In the genomic region with DNA sequence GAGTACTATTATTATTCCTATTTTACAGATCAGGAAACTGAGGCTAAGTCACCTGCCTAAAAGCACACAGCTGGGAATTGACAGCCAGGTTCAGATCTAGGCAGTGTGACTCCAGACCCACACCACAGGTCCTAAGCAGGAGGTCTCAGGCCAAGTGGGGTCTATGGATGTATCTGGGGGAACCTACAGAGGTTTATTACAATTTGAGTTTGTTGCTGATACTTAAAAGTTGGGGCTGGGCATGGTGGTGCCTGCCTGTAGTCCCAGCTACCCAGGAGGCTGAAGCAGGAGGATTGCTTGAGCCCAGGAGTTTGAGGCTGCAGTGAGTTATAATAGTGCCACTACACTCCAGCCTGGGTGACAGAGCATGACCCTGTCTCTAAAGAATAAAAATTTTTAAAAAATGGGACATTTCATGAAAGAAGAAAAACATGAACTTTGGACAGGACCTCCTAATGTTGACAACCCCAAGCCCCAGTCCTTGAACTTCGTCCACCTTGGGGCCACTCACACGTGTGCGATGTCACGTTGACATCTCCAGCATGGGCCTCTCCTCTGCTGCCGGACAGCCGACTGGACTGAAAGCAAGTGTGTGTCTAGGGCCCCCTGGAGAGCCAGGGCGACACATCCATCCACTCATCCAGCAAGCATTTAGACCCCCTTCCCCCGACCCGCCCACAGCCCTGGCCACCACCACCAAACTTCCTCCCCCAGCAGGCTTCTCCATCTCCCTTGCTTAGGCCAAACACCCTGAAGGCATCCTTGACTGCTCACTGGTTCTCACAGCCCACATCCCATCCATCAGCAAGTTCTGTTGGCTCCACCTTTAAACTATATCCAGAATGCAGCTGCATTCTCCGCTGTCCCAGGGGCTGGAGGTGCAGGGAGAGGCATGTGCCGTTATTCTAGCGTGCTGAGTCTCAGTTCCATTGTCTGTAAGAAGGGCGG, we compare ENCODE assay signal across 1 cellular context.
TF ChIP-seq lines count a peak whose summit lies in the region.

No MANE protein-coding gene starts in this region.

TF ChIP-seq in HepG2, 621 proteins besides CTCF, POLR2A, EP300 and RAD21 (continued from another document and continues in another):
- TF ChIP-seq, protein P1, sequence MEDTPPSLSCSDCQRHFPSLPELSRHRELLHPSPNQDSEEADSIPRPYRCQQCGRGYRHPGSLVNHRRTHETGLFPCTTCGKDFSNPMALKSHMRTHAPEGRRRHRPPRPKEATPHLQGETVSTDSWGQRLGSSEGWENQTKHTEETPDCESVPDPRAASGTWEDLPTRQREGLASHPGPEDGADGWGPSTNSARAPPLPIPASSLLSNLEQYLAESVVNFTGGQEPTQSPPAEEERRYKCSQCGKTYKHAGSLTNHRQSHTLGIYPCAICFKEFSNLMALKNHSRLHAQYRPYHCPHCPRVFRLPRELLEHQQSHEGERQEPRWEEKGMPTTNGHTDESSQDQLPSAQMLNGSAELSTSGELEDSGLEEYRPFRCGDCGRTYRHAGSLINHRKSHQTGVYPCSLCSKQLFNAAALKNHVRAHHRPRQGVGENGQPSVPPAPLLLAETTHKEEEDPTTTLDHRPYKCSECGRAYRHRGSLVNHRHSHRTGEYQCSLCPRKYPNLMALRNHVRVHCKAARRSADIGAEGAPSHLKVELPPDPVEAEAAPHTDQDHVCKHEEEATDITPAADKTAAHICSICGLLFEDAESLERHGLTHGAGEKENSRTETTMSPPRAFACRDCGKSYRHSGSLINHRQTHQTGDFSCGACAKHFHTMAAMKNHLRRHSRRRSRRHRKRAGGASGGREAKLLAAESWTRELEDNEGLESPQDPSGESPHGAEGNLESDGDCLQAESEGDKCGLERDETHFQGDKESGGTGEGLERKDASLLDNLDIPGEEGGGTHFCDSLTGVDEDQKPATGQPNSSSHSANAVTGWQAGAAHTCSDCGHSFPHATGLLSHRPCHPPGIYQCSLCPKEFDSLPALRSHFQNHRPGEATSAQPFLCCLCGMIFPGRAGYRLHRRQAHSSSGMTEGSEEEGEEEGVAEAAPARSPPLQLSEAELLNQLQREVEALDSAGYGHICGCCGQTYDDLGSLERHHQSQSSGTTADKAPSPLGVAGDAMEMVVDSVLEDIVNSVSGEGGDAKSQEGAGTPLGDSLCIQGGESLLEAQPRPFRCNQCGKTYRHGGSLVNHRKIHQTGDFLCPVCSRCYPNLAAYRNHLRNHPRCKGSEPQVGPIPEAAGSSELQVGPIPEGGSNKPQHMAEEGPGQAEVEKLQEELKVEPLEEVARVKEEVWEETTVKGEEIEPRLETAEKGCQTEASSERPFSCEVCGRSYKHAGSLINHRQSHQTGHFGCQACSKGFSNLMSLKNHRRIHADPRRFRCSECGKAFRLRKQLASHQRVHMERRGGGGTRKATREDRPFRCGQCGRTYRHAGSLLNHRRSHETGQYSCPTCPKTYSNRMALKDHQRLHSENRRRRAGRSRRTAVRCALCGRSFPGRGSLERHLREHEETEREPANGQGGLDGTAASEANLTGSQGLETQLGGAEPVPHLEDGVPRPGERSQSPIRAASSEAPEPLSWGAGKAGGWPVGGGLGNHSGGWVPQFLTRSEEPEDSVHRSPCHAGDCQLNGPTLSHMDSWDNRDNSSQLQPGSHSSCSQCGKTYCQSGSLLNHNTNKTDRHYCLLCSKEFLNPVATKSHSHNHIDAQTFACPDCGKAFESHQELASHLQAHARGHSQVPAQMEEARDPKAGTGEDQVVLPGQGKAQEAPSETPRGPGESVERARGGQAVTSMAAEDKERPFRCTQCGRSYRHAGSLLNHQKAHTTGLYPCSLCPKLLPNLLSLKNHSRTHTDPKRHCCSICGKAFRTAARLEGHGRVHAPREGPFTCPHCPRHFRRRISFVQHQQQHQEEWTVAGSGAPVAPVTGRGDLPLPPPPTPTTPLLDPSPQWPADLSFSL (CRISPR knock-in tag; IDR thresholded peaks at IDR 0.05): peak; percentile 69; the same call in 1 of the 2 replicates
- TF ChIP-seq, protein P2, sequence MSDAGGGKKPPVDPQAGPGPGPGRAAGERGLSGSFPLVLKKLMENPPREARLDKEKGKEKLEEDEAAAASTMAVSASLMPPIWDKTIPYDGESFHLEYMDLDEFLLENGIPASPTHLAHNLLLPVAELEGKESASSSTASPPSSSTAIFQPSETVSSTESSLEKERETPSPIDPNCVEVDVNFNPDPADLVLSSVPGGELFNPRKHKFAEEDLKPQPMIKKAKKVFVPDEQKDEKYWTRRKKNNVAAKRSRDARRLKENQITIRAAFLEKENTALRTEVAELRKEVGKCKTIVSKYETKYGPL (CRISPR knock-in tag; IDR thresholded peaks at IDR 0.05): no peak
- TF ChIP-seq ZFP36L2 (CRISPR knock-in tag; IDR thresholded peaks at IDR 0.05): no peak
- no peak; the same call in 1 of the 2 replicates for TF ChIP-seq KDM5A (IDR thresholded peaks at IDR 0.05; ENCODE audit: borderline replicate concordance, low read length)
- TF ChIP-seq, protein P3, sequence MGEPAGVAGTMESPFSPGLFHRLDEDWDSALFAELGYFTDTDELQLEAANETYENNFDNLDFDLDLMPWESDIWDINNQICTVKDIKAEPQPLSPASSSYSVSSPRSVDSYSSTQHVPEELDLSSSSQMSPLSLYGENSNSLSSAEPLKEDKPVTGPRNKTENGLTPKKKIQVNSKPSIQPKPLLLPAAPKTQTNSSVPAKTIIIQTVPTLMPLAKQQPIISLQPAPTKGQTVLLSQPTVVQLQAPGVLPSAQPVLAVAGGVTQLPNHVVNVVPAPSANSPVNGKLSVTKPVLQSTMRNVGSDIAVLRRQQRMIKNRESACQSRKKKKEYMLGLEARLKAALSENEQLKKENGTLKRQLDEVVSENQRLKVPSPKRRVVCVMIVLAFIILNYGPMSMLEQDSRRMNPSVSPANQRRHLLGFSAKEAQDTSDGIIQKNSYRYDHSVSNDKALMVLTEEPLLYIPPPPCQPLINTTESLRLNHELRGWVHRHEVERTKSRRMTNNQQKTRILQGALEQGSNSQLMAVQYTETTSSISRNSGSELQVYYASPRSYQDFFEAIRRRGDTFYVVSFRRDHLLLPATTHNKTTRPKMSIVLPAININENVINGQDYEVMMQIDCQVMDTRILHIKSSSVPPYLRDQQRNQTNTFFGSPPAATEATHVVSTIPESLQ (CRISPR knock-in tag; conservative IDR thresholded peaks at IDR 0.05): no peak
- TF ChIP-seq NBN (conservative IDR thresholded peaks at IDR 0.05): no peak
- peak; percentile 82 for TF ChIP-seq ZNF225 (CRISPR knock-in tag; IDR thresholded peaks at IDR 0.05)
- no peak for TF ChIP-seq ZNF234 (CRISPR knock-in tag; conservative IDR thresholded peaks at IDR 0.05)
- TF ChIP-seq KAT2B (IDR thresholded peaks at IDR 0.05; ENCODE audit: borderline replicate concordance, low read depth, low read length): no peak
- TF ChIP-seq MED8 (CRISPR knock-in tag; IDR thresholded peaks at IDR 0.05; ENCODE audit: insufficient replicate concordance): peak; percentile 93
- peak; percentile 75; the same call in 1 of the 2 replicates for TF ChIP-seq ZNF615 (CRISPR knock-in tag; IDR thresholded peaks at IDR 0.05; ENCODE audit: borderline replicate concordance)
- TF ChIP-seq ARNT2 (CRISPR knock-in tag; IDR thresholded peaks at IDR 0.05; ENCODE audit: low read depth): peak; percentile 98; the same call in 1 of the 2 replicates
- TF ChIP-seq, protein P4, sequence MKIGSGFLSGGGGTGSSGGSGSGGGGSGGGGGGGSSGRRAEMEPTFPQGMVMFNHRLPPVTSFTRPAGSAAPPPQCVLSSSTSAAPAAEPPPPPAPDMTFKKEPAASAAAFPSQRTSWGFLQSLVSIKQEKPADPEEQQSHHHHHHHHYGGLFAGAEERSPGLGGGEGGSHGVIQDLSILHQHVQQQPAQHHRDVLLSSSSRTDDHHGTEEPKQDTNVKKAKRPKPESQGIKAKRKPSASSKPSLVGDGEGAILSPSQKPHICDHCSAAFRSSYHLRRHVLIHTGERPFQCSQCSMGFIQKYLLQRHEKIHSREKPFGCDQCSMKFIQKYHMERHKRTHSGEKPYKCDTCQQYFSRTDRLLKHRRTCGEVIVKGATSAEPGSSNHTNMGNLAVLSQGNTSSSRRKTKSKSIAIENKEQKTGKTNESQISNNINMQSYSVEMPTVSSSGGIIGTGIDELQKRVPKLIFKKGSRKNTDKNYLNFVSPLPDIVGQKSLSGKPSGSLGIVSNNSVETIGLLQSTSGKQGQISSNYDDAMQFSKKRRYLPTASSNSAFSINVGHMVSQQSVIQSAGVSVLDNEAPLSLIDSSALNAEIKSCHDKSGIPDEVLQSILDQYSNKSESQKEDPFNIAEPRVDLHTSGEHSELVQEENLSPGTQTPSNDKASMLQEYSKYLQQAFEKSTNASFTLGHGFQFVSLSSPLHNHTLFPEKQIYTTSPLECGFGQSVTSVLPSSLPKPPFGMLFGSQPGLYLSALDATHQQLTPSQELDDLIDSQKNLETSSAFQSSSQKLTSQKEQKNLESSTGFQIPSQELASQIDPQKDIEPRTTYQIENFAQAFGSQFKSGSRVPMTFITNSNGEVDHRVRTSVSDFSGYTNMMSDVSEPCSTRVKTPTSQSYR (CRISPR knock-in tag; IDR thresholded peaks at IDR 0.05; ENCODE audit: borderline replicate concordance): peak; percentile 93; the same call in 1 of the 2 replicates
- TF ChIP-seq EED (CRISPR knock-in tag; IDR thresholded peaks at IDR 0.05): peak; percentile 72; the same call in 1 of the 2 replicates
- TF ChIP-seq, protein P5, sequence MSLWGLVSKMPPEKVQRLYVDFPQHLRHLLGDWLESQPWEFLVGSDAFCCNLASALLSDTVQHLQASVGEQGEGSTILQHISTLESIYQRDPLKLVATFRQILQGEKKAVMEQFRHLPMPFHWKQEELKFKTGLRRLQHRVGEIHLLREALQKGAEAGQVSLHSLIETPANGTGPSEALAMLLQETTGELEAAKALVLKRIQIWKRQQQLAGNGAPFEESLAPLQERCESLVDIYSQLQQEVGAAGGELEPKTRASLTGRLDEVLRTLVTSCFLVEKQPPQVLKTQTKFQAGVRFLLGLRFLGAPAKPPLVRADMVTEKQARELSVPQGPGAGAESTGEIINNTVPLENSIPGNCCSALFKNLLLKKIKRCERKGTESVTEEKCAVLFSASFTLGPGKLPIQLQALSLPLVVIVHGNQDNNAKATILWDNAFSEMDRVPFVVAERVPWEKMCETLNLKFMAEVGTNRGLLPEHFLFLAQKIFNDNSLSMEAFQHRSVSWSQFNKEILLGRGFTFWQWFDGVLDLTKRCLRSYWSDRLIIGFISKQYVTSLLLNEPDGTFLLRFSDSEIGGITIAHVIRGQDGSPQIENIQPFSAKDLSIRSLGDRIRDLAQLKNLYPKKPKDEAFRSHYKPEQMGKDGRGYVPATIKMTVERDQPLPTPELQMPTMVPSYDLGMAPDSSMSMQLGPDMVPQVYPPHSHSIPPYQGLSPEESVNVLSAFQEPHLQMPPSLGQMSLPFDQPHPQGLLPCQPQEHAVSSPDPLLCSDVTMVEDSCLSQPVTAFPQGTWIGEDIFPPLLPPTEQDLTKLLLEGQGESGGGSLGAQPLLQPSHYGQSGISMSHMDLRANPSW (CRISPR knock-in tag; IDR thresholded peaks at IDR 0.05; ENCODE audit: borderline replicate concordance): peak; percentile 99
- peak; percentile 84 for TF ChIP-seq ZBTB21 (CRISPR knock-in tag; IDR thresholded peaks at IDR 0.05)
- TF ChIP-seq ZSCAN31 (CRISPR knock-in tag; IDR thresholded peaks at IDR 0.05; ENCODE audit: low read depth): peak; percentile 94
- peak; percentile 59; the same call in 1 of the 2 replicates for TF ChIP-seq ZNF460 (CRISPR knock-in tag; IDR thresholded peaks at IDR 0.05; ENCODE audit: borderline replicate concordance)
- TF ChIP-seq ZNF549 (CRISPR knock-in tag; IDR thresholded peaks at IDR 0.05): no peak
- peak; percentile 92 for TF ChIP-seq TBL1XR1 (IDR thresholded peaks at IDR 0.05; ENCODE audit: borderline replicate concordance, low read length, partially characterized antibody)
- peak; percentile 61; the same call in 1 of the 2 replicates for TF ChIP-seq KLF13 (CRISPR knock-in tag; IDR thresholded peaks at IDR 0.05)
- peak; percentile 96 for TF ChIP-seq ZBTB38 (CRISPR knock-in tag; IDR thresholded peaks at IDR 0.05)
- TF ChIP-seq, protein P6, sequence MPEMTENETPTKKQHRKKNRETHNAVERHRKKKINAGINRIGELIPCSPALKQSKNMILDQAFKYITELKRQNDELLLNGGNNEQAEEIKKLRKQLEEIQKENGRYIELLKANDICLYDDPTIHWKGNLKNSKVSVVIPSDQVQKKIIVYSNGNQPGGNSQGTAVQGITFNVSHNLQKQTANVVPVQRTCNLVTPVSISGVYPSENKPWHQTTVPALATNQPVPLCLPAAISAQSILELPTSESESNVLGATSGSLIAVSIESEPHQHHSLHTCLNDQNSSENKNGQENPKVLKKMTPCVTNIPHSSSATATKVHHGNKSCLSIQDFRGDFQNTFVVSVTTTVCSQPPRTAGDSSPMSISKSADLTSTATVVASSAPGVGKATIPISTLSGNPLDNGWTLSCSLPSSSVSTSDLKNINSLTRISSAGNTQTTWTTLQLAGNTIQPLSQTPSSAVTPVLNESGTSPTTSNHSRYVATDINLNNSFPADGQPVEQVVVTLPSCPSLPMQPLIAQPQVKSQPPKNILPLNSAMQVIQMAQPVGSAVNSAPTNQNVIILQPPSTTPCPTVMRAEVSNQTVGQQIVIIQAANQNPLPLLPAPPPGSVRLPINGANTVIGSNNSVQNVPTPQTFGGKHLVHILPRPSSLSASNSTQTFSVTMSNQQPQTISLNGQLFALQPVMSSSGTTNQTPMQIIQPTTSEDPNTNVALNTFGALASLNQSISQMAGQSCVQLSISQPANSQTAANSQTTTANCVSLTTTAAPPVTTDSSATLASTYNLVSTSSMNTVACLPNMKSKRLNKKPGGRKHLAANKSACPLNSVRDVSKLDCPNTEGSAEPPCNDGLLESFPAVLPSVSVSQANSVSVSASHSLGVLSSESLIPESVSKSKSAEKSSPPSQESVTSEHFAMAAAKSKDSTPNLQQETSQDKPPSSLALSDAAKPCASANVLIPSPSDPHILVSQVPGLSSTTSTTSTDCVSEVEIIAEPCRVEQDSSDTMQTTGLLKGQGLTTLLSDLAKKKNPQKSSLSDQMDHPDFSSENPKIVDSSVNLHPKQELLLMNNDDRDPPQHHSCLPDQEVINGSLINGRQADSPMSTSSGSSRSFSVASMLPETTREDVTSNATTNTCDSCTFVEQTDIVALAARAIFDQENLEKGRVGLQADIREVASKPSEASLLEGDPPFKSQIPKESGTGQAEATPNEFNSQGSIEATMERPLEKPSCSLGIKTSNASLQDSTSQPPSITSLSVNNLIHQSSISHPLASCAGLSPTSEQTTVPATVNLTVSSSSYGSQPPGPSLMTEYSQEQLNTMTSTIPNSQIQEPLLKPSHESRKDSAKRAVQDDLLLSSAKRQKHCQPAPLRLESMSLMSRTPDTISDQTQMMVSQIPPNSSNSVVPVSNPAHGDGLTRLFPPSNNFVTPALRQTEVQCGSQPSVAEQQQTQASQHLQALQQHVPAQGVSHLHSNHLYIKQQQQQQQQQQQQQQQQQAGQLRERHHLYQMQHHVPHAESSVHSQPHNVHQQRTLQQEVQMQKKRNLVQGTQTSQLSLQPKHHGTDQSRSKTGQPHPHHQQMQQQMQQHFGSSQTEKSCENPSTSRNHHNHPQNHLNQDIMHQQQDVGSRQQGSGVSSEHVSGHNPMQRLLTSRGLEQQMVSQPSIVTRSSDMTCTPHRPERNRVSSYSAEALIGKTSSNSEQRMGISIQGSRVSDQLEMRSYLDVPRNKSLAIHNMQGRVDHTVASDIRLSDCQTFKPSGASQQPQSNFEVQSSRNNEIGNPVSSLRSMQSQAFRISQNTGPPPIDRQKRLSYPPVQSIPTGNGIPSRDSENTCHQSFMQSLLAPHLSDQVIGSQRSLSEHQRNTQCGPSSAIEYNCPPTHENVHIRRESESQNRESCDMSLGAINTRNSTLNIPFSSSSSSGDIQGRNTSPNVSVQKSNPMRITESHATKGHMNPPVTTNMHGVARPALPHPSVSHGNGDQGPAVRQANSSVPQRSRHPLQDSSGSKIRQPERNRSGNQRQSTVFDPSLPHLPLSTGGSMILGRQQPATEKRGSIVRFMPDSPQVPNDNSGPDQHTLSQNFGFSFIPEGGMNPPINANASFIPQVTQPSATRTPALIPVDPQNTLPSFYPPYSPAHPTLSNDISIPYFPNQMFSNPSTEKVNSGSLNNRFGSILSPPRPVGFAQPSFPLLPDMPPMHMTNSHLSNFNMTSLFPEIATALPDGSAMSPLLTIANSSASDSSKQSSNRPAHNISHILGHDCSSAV (CRISPR knock-in tag; IDR thresholded peaks at IDR 0.05; ENCODE audit: borderline replicate concordance): no peak
- TF ChIP-seq, protein P7, sequence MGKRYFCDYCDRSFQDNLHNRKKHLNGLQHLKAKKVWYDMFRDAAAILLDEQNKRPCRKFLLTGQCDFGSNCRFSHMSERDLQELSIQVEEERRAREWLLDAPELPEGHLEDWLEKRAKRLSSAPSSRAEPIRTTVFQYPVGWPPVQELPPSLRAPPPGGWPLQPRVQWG (CRISPR knock-in tag; IDR thresholded peaks at IDR 0.05; ENCODE audit: borderline replicate concordance, low read depth): no peak
